Comparison of ENCODE assay signal across 8 cellular contexts in the genomic region with DNA sequence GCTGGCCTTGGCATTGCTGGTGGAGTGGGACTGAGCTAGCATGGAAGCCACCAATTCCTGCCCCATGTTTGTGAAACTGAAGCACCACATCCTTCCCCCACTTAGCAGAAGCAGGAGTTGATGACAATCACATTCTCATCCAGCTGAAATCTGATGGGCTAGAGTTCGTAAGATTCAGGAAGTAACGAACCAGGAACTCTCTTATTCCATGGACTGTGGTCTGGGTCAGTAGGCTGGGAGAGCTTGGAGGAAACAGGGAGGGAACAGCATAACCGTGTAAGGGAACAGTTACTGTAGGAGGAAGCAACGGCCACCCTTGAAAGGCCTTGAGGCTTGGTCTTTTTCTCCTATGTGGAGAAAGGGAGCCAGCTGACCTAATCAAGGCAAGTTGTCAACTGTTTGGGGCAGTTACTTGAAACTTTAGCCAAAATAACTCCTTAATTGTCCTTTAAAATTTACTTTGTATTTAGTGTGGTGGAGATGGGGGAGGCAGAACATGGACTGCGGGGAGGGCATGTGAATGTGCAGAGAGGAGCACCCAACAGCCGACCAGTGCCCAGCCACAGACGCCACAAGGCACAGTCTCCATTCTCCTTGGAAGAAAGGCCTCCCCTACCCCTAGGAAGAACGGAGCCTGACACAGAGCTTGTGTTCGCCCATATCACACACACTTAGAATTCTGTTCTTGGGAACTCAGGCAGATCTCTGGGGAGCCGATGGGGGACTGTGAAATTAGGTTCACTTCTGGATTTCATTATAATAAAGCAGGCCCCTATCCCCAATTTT. TPM values are rescaled to one million over a fixed set of nuclear protein-coding genes. Genes with fewer than 3 reads are reported as not detected.
A peak's percentile ranks its signal among the peaks of the same experiment; 100 is the strongest.
DNase-seq lines count a peak whose midpoint lies in the region; ATAC-seq, FAIRE-seq and TF ChIP-seq lines count a peak whose summit lies in the region.

No MANE protein-coding gene starts in this region.

- DNase-seq in GF-D8 (lab: John Stamatoyannopoulos, UW): peak; percentile 31
- no peak for DNase-seq in PC-9
- DNase-seq in endothelial cell of umbilical vein (ENCODE audit: low read depth, low spot score): no peak
- no peak for DNase-seq in sigmoid colon
- no peak for DNase-seq in NCI-H524 (lab: John Stamatoyannopoulos, UW)
- DNase-seq in NCI-H187 treated with DMSO at 0.1 percent for 48 hours (lab: John Stamatoyannopoulos, UW): no peak
- DNase-seq in activated CD4-positive, CD25-positive, alpha-beta regulatory T cell treated with anti-CD3 and anti-CD28 coated beads, Interleukin-2, amount 50 U/mL, for 72 hours: no peak

- BruUV-seq in PC-9 (replicated peaks; lab: Mats Ljungman, UMichigan) (no TSS peak), endothelial cell of umbilical vein (replicated peaks; lab: Mats Ljungman, UMichigan) (no TSS peak)

- H3K4me2 ChIP-seq in PC-9 (peak overlapping the region; percentile 89), endothelial cell of umbilical vein (ENCODE audit: insufficient read depth, low read length) (no peak overlapping the region)

- POLR2A ChIA-PET in PC-9 (lab: Charles Lee; ENCODE audit: unreplicated experiment): interaction anchor here (0.6 kb wide), 3 partner anchors 80 to 1613 kb away, joined by 4 to 16 read pairs (median 5); no protein-coding TSS in a partner anchor
- POLR2A ChIA-PET in endothelial cell of umbilical vein (lab: Charles Lee): interaction anchor here (0.6 to 0.7 kb wide), 3 partner anchors 9 to 587 kb away, joined by 3 to 9 read pairs (median 7); no protein-coding TSS in a partner anchor

- no peak for TF ChIP-seq POLR2A in endothelial cell of umbilical vein (IDR thresholded peaks at IDR 0.05; ENCODE audit: low read depth, low read length)
- TF ChIP-seq POLR2A in sigmoid colon (IDR thresholded peaks at IDR 0.05): no peak

- 67 to 81% methylated on average over 10 of the region's 10 CpGs for WGBS in sigmoid colon, 2 donors

- H3K27ac ChIP-seq in PC-9: peak overlapping the region; percentile 87
- H3K27ac ChIP-seq in endothelial cell of umbilical vein (ENCODE audit: insufficient read depth, low read depth, low read length): no peak overlapping the region
- peak overlapping the region; percentile 96 to 100 (median 100) for H3K27ac ChIP-seq in sigmoid colon

- H3K9me3 ChIP-seq in PC-9 (ENCODE audit: insufficient read depth, low read depth): peaks cover 13% of the 10 kb centered on the region
- no peaks in the 10 kb centered on the region for H3K9me3 ChIP-seq in endothelial cell of umbilical vein (replicated peaks; ENCODE audit: control insufficient read depth, insufficient read depth, low read length)
- peaks cover 0 to 6% (median 0%) of the 10 kb centered on the region in 4 donors for H3K9me3 ChIP-seq in sigmoid colon

- no peak for TF ChIP-seq EP300 in sigmoid colon (IDR thresholded peaks at IDR 0.05)

- no peak for ATAC-seq in HG02938 (IDR thresholded peaks at IDR 0.05; ENCODE audit: unreplicated experiment)

- no peaks in the 10 kb centered on the region for H3K9me2 ChIP-seq in PC-9 (ENCODE audit: insufficient read depth)

- intact Hi-C loops in PC-9 (cut with micrococcal nuclease; ENCODE audit: unreplicated experiment): loop anchor here (2.0 to 5.0 kb wide), 2 partner anchors 61 to 419 kb away; no protein-coding TSS in a partner anchor
- intact Hi-C loops in endothelial cell of umbilical vein (cut with micrococcal nuclease): loop anchor here (5.0 kb wide), 1 partner anchor 49 kb away; no protein-coding TSS in a partner anchor
- intact Hi-C loops in sigmoid colon (cut with DNase I): loop anchor here (2.0 to 5.0 kb wide), 2 partner anchors 66 to 381 kb away; a partner anchor contains a TSS

- no peaks in the 10 kb centered on the region for H3K36me3 ChIP-seq in PC-9 (ENCODE audit: low read depth)
- no peaks in the 10 kb centered on the region for H3K36me3 ChIP-seq in endothelial cell of umbilical vein (ENCODE audit: control insufficient read depth in 2 of 2, extremely low read depth in 1 of 2, insufficient read depth in 2 of 2, low read length in 2 of 2)
- H3K36me3 ChIP-seq in sigmoid colon: no peaks in the 10 kb centered on the region

- no peak for FAIRE-seq in endothelial cell of umbilical vein (lab: Jason Lieb, UNC)

- H3K9me1 ChIP-seq in endothelial cell of umbilical vein (replicated peaks; ENCODE audit: control insufficient read depth, extremely low read depth, insufficient read depth, low read length): no peaks in the 10 kb centered on the region

- peaks cover 19% of the 10 kb centered on the region for H3K4me1 ChIP-seq in PC-9 (replicated peaks; ENCODE audit: insufficient read depth)
- H3K4me1 ChIP-seq in endothelial cell of umbilical vein (ENCODE audit: control insufficient read depth, extremely low read depth, insufficient read depth, low read length): peaks cover 7% of the 10 kb centered on the region
- peaks cover 0 to 38% (median 35%) of the 10 kb centered on the region in 4 donors for H3K4me1 ChIP-seq in sigmoid colon

- no peak overlapping the region for H3K9ac ChIP-seq in endothelial cell of umbilical vein (replicated peaks; ENCODE audit: extremely low read depth, insufficient read depth, low read length)

- CTCF ChIA-PET in PC-9 (lab: Charles Lee) (interaction anchor here (0.6 kb wide), 2 partner anchors 62 to 186 kb away, joined by 3 to 4 read pairs; no protein-coding TSS in a partner anchor), endothelial cell of umbilical vein (lab: Charles Lee) (interaction anchor here (0.6 to 2.3 kb wide), 7 partner anchors 26 to 947 kb away, joined by 3 to 8 read pairs (median 4); no protein-coding TSS in a partner anchor)

- H3K79me2 ChIP-seq in PC-9 (ENCODE audit: low read depth): peaks cover 29% of the 10 kb centered on the region
- H3K79me2 ChIP-seq in endothelial cell of umbilical vein (ENCODE audit: control insufficient read depth, insufficient read depth, low read length): no peaks in the 10 kb centered on the region

- TF ChIP-seq CTCF in PC-9 (conservative IDR thresholded peaks at IDR 0.05): no peak
- TF ChIP-seq CTCF in endothelial cell of umbilical vein (IDR thresholded peaks at IDR 0.05; ENCODE audit: extremely low read depth in 1 of 2, insufficient read depth in 1 of 2, low read depth in 1 of 2, low read length in 2 of 2): no peak
- no peak for TF ChIP-seq CTCF in sigmoid colon (IDR thresholded peaks at IDR 0.05)

- H3K27me3 ChIP-seq in PC-9 (ENCODE audit: insufficient read depth, low read depth): no peaks in the 10 kb centered on the region
- no peaks in the 10 kb centered on the region for H3K27me3 ChIP-seq in endothelial cell of umbilical vein (ENCODE audit: control insufficient read depth in 2 of 2, insufficient read depth in 2 of 2, low read length in 2 of 2)
- no peaks in the 10 kb centered on the region for H3K27me3 ChIP-seq in sigmoid colon

- H4K20me1 ChIP-seq in PC-9 (ENCODE audit: insufficient read depth): no peaks in the 10 kb centered on the region
- H4K20me1 ChIP-seq in endothelial cell of umbilical vein (replicated peaks; ENCODE audit: control insufficient read depth, extremely low read depth, insufficient read depth, low read length): no peaks in the 10 kb centered on the region

- H3K4me3 ChIP-seq in PC-9: peak overlapping the region; percentile 69; the same call in 1 of the 2 replicates
- H3K4me3 ChIP-seq in endothelial cell of umbilical vein (replicated peaks in 1 of 3; ENCODE audit: insufficient read depth in 1 of 3, low read depth in 1 of 3, low read length in 3 of 3): no peak overlapping the region
- no peak overlapping the region for H3K4me3 ChIP-seq in sigmoid colon

- peaks cover 12% of the 10 kb centered on the region; the same call in 1 of the 2 replicates for H3F3A ChIP-seq in PC-9 (ENCODE audit: insufficient read depth, low read depth)

- dilution Hi-C loops in endothelial cell of umbilical vein (cut with MboI; ENCODE audit: extremely low pct_ligation_motif_present, low sequenced_read_pairs): no loop called here

- H2AFZ ChIP-seq in PC-9 (peak overlapping the region; percentile 95), endothelial cell of umbilical vein (ENCODE audit: low read depth, low read length) (peak overlapping the region; percentile 5)

TF ChIP-seq in endothelial cell of umbilical vein, 7 proteins besides CTCF, POLR2A, EP300 and RAD21:
- TF ChIP-seq EZH2 (IDR thresholded peaks at IDR 0.05; ENCODE audit: borderline replicate concordance, low read depth, low read length, severe bottlenecking): no peak
- no peak for TF ChIP-seq POLR2AphosphoS5 (IDR thresholded peaks at IDR 0.05; ENCODE audit: insufficient read depth, low read depth, low read length)
- TF ChIP-seq JUN (IDR thresholded peaks at IDR 0.05; ENCODE audit: borderline replicate concordance, insufficient read depth, insufficient read length, low read depth): no peak
- no peak for TF ChIP-seq GATA2 (IDR thresholded peaks at IDR 0.05; ENCODE audit: insufficient read depth, insufficient read length, low read depth, low read length)
- TF ChIP-seq MYC (IDR thresholded peaks at IDR 0.05; ENCODE audit: low read depth, low read length): no peak
- no peak for TF ChIP-seq FOS (IDR thresholded peaks at IDR 0.05; ENCODE audit: borderline replicate concordance, insufficient read depth, low read length)
- TF ChIP-seq, protein P1, sequence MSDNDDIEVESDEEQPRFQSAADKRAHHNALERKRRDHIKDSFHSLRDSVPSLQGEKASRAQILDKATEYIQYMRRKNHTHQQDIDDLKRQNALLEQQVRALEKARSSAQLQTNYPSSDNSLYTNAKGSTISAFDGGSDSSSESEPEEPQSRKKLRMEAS (IDR thresholded peaks at IDR 0.05; ENCODE audit: insufficient read depth, insufficient read length): no peak
TF ChIP-seq in endothelial cell of umbilical vein: peak in this region for 0.

RNA-seq across cellular contexts. Expression of a gene that starts 2.0 kb away (rescaled TPM):
- total RNA-seq in PC-9 (2021) (32.9 and 37.9 TPM in 2 replicates), endothelial cell of umbilical vein (7.3 and 9.4 TPM in 2 replicates), sigmoid colon (100 to 1,000 TPM in 2 of 4 donors, 10 to 100 TPM in 2; 57.8 to 129 (median 91.6) TPM)
- polyA plus RNA-seq in endothelial cell of umbilical vein (5.7 and 6.8 TPM in 2 replicates), sigmoid colon (10 to 100 TPM; 20.3 to 60.2 (median 20.4) TPM)
- polyA plus RNA-seq in endothelial cell of umbilical vein (2011; cell fraction: cytosol; rRNA removed): 4.5 and 5.3 TPM in 2 replicates
- 14.8 and 14.9 TPM in 2 replicates for polyA plus RNA-seq in endothelial cell of umbilical vein (2011; cell fraction: nucleus; rRNA removed)
- polyA plus RNA-seq in endothelial cell of umbilical vein (2012): 4.5 and 6.5 TPM in 2 replicates
- 5.6 and 6.3 TPM in 2 replicates for polyA minus RNA-seq in endothelial cell of umbilical vein
- 11.8 TPM for polyA minus RNA-seq in endothelial cell of umbilical vein (2011; cell fraction: cytosol; rRNA and poly(A)+ RNA removed)
- polyA minus RNA-seq in endothelial cell of umbilical vein (2011; cell fraction: nucleus; rRNA and poly(A)+ RNA removed): 3.5 and 4.9 TPM in 2 replicates
